Comparison of ENCODE assay signal across 9 cellular contexts in genomic region chr11:15258433-15259350, GRCh38.
DNase-seq lines count a peak whose midpoint lies in the region; ATAC-seq, FAIRE-seq and TF ChIP-seq lines count a peak whose summit lies in the region.
"Had no signal": no experiment of that assay in that cellular context is flagged by ENCODE, and none has a peak within 500 bp of the region (broad histone marks: within the 10 kb centered on the region; RNA-seq: fewer than 3 reads in every experiment).

No MANE protein-coding gene starts in this region.

- H3K27ac Mint-ChIP-seq in progenitor cell of endocrine pancreas, result peak overlapping the region; percentile 65
- H3K27ac Mint-ChIP-seq in T-cell, result no peak overlapping the region

- no peak for TF ChIP-seq POLR2A in GM12891 (IDR thresholded peaks at IDR 0.05; ENCODE audit: low read depth, low read length)
- no peak for TF ChIP-seq POLR2A in Peyer's patch (IDR thresholded peaks at IDR 0.05)

- no peaks in the 10 kb centered on the region for H3K36me3 Mint-ChIP-seq in progenitor cell of endocrine pancreas (ENCODE audit: insufficient read depth)
- no peaks in the 10 kb centered on the region for H3K36me3 Mint-ChIP-seq in T-cell

- H3K4me3 ChIP-seq in A673 (ENCODE audit: low read depth, low read length, poor library complexity, severe bottlenecking) (no peak overlapping the region), choroid plexus epithelial cell (ENCODE audit: low read depth, low read length) (no peak overlapping the region), Peyer's patch (no peak overlapping the region)

- H3K4me1 Mint-ChIP-seq in progenitor cell of endocrine pancreas (ENCODE audit: low read depth) (peaks cover 7% of the 10 kb centered on the region), T-cell (no peaks in the 10 kb centered on the region)

- POLR2A ChIA-PET in A673 (lab: Charles Lee; ENCODE audit: low non-redundant PET) (no interaction called here), T-cell (lab: Charles Lee) (no interaction called here)

- no TSS peak for BruUV-seq in A673 (replicated peaks; lab: Mats Ljungman, UMichigan)

- H3K27me3 ChIP-seq in A673 (replicated peaks; ENCODE audit: insufficient read depth, low read depth, low read length, poor library complexity) (no peaks in the 10 kb centered on the region), Peyer's patch (no peaks in the 10 kb centered on the region)

- H3K4me1 ChIP-seq in A673 (ENCODE audit: insufficient read depth, low read length, poor library complexity, severe bottlenecking) (no peaks in the 10 kb centered on the region), Peyer's patch (no peaks in the 10 kb centered on the region)

- H3K36me3 ChIP-seq in A673 (ENCODE audit: insufficient read depth, low read length, poor library complexity, severe bottlenecking) (no peaks in the 10 kb centered on the region), Peyer's patch (no peaks in the 10 kb centered on the region)

- CTCF ChIA-PET in A673 (lab: Charles Lee) (interaction anchor here (1.3 kb wide), 1 partner anchor 158 kb away, joined by 6 read pairs; no protein-coding TSS in a partner anchor), T-cell (lab: Charles Lee) (no interaction called here)

- H3K27ac ChIP-seq in A673 (ENCODE audit: low read depth, low read length, poor library complexity, severe bottlenecking), result no peak overlapping the region
- H3K27ac ChIP-seq in Peyer's patch, result no peak overlapping the region

- intact Hi-C loops in A673 (cut with micrococcal nuclease; ENCODE audit: unreplicated experiment), result no loop called here

- H3K9me3 Mint-ChIP-seq in progenitor cell of endocrine pancreas (ENCODE audit: low read depth), result no peaks in the 10 kb centered on the region
- H3K9me3 Mint-ChIP-seq in T-cell, result no peaks in the 10 kb centered on the region

- ATAC-seq in GM21576 (IDR thresholded peaks at IDR 0.05; ENCODE audit: unreplicated experiment) (peak; percentile 55), T-cell (replicated peaks in 1 of 4) (no peak)

- peak; percentile 45; the same call in 1 of the 2 replicates for TF ChIP-seq CTCF in A673 (conservative IDR thresholded peaks at IDR 0.05; ENCODE audit: low read depth, low read length)
- peak; percentile 39 for TF ChIP-seq CTCF in choroid plexus epithelial cell (conservative IDR thresholded peaks at IDR 0.05; ENCODE audit: low read depth, low read length)
- TF ChIP-seq CTCF in progenitor cell of endocrine pancreas (IDR thresholded peaks at IDR 0.05; ENCODE audit: unreplicated experiment), result peak; percentile 53
- TF ChIP-seq CTCF in Peyer's patch (IDR thresholded peaks at IDR 0.05), result peak in 3 of 6 experiments; percentile 29 to 47 (median 33)

- no peak overlapping the region for H3K4me3 Mint-ChIP-seq in progenitor cell of endocrine pancreas (ENCODE audit: low read depth)
- no peak overlapping the region for H3K4me3 Mint-ChIP-seq in T-cell

- DNase-seq in A673 (ENCODE audit: low spot score) (peak; percentile 67), NCI-H1436 treated with DMSO at 0.1 percent for 48 hours (lab: John Stamatoyannopoulos, UW) (peak; percentile 51), choroid plexus epithelial cell (ENCODE audit: low read depth) (peak; percentile 67), progenitor cell of endocrine pancreas (ENCODE audit: low spot score, unreplicated experiment) (no peak), GM12891 (ENCODE audit: insufficient read length, low spot score) (no peak), Peyer's patch (no peak), T-cell (no peak)
- DNase-seq: DND-41 had no signal

- H3K9me3 ChIP-seq in A673 (ENCODE audit: low read depth, low read length, poor library complexity, severe bottlenecking) (no peaks in the 10 kb centered on the region), Peyer's patch (no peaks in the 10 kb centered on the region)

- H3K27me3 Mint-ChIP-seq in progenitor cell of endocrine pancreas (peaks cover 3% of the 10 kb centered on the region), T-cell (peaks cover 12 to 13% of the 10 kb centered on the region in 2 donors)

- FAIRE-seq in GM12891 (lab: Jason Lieb, UNC), result no peak

TF ChIP-seq in GM12891, 5 proteins besides CTCF, POLR2A, EP300 and RAD21:
- TF ChIP-seq SPI1 (IDR thresholded peaks at IDR 0.05; ENCODE audit: low read depth, low read length) (no peak), PAX5 (IDR thresholded peaks at IDR 0.05; ENCODE audit: insufficient read depth, low read length, severe bottlenecking) (no peak), TAF1 (IDR thresholded peaks at IDR 0.05; ENCODE audit: low read depth, low read length) (no peak), POLR2AphosphoS5 (IDR thresholded peaks at IDR 0.05; ENCODE audit: low read depth, low read length) (no peak), POU2F2 (IDR thresholded peaks at IDR 0.05; ENCODE audit: low read depth, low read length) (no peak)
TF ChIP-seq in GM12891: peak in this region for 0.

Comparison
In these comparisons a context has a peak if more than half of its experiments do, and no peak if none do; other contexts are left out.
1. DNase-seq: peak in A673 (single experiment), NCI-H1436 treated with DMSO at 0.1 percent for 48 hours (single experiment) and choroid plexus epithelial cell (single experiment); none in progenitor cell of endocrine pancreas (single experiment), GM12891 (single experiment), Peyer's patch (0 of 3) and T-cell (0 of 34).